In genomic region chr5:161411156-161411555, GRCh38 we compare ENCODE assay signal across 19 cellular contexts.
"Had no signal": no experiment of that assay in that cellular context is flagged by ENCODE, and none has a peak within 500 bp of the region (broad histone marks: within the 10 kb centered on the region; RNA-seq: fewer than 3 reads in every experiment).

No MANE protein-coding gene starts in this region.

- H3K27ac ChIP-seq: gastroesophageal sphincter, right atrium auricular region, sigmoid colon, suprapubic skin, tibial artery, upper lobe of left lung, uterus had no signal

- H3K4me3 Mint-ChIP-seq: natural killer cell, neural crest cell had no signal

- H3K36me3 Mint-ChIP-seq: natural killer cell had no signal

- H3K4me1 Mint-ChIP-seq: natural killer cell, neural crest cell had no signal

- DNase-seq: dermis blood vessel endothelial cell; effector CD4-positive, alpha-beta T cell; glutamatergic neuron; islet precursor cell; mammary epithelial cell; mucosa of descending colon; natural killer cell; sigmoid colon; small intestine; stimulated activated CD4-positive, alpha-beta T cell treated with anti-CD3 and anti-CD28 coated beads, Interleukin-2, amount 100 ng/mL, for 48 hours; stimulated activated naive CD8-positive, alpha-beta T cell treated with anti-CD3 and anti-CD28 coated beads, Interleukin-15, Interleukin-2, amounts not matched to agents 100 U/mL and 50 U/mL, for 24 hours; upper lobe of left lung; uterus had no signal

- ATAC-seq: gastroesophageal sphincter; left lobe of liver; mucosa of descending colon; natural killer cell; stimulated activated naive CD8-positive, alpha-beta T cell treated with anti-CD3 and anti-CD28 coated beads, Interleukin-15, Interleukin-2, amounts not matched to agents 100 U/mL and 50 U/mL, for 24 hours had no signal

- H3K27me3 ChIP-seq: gastroesophageal sphincter, right atrium auricular region, sigmoid colon, suprapubic skin, tibial artery, upper lobe of left lung had no signal

- H3K27ac Mint-ChIP-seq: natural killer cell had no signal

- H3K4me3 ChIP-seq: gastroesophageal sphincter, mucosa of descending colon, right atrium auricular region, sigmoid colon, suprapubic skin, tibial artery, upper lobe of left lung, uterus had no signal

- H3K9me3 Mint-ChIP-seq: neural crest cell had no signal
